Comparison of ENCODE assay signal across 14 cellular contexts in genomic region chr1:31744165-31744888, GRCh38. TPM values are rescaled to one million over a fixed set of nuclear protein-coding genes. Genes with fewer than 3 reads are reported as not detected.
DNase-seq lines count a peak whose midpoint lies in the region; ATAC-seq, FAIRE-seq and TF ChIP-seq lines count a peak whose summit lies in the region.
"Had no signal": no experiment of that assay in that cellular context is flagged by ENCODE, and none has a peak within 500 bp of the region (broad histone marks: within the 10 kb centered on the region; RNA-seq: fewer than 3 reads in every experiment).

No MANE protein-coding gene starts in this region.

- intact Hi-C loops in pancreas (cut with DNase I), result no loop called here

- TF ChIP-seq POLR2A in GM12891 (IDR thresholded peaks at IDR 0.05; ENCODE audit: low read depth, low read length), result no peak

- ATAC-seq in GM21367 (IDR thresholded peaks at IDR 0.05; ENCODE audit: unreplicated experiment) (peak; percentile 44), HG03442 (IDR thresholded peaks at IDR 0.05; ENCODE audit: unreplicated experiment) (peak; percentile 53), GM18858 (IDR thresholded peaks at IDR 0.05; ENCODE audit: unreplicated experiment) (no peak), pancreas (no peak), GM23338 (no peak)
- ATAC-seq: gastroesophageal sphincter, left cardiac atrium had no signal

- no peaks in the 10 kb centered on the region for H3F3A ChIP-seq in GM23338 (replicated peaks; ENCODE audit: low read depth)

- H3K9me3 Mint-ChIP-seq in glutamatergic neuron (ENCODE audit: unreplicated experiment), result peaks cover 7% of the 10 kb centered on the region
- no peaks in the 10 kb centered on the region for H3K9me3 Mint-ChIP-seq in GM23338
- H3K9me3 Mint-ChIP-seq: nephron had no signal

- no peaks in the 10 kb centered on the region for H3K9me2 ChIP-seq in GM23338 (ENCODE audit: insufficient read depth)

- H3K36me3 ChIP-seq in pancreas (no peaks in the 10 kb centered on the region), GM23338 (ENCODE audit: insufficient read depth) (no peaks in the 10 kb centered on the region)
- H3K36me3 ChIP-seq: gastroesophageal sphincter had no signal

- no peaks in the 10 kb centered on the region for H3K79me2 ChIP-seq in GM23338 (replicated peaks; ENCODE audit: insufficient read depth)

- peak; percentile 83 for DNase-seq in GM12891 (ENCODE audit: insufficient read length, low spot score)
- DNase-seq in glutamatergic neuron, result no peak
- no peak for DNase-seq in pancreas
- no peak for DNase-seq in D341Med (ENCODE audit: low spot score)
- no peak for DNase-seq in GM23338 (ENCODE audit: low spot score)
- DNase-seq: amygdala, GDM1, left cardiac atrium, Right ventricle myocardium superior had no signal

- H3K27ac ChIP-seq in pancreas (no peak overlapping the region), GM23338 (ENCODE audit: low read depth) (no peak overlapping the region)
- H3K27ac ChIP-seq: gastroesophageal sphincter had no signal

- H2AFZ ChIP-seq in GM23338, result no peak overlapping the region

- FAIRE-seq in GM12891 (lab: Jason Lieb, UNC) (peak; percentile 97), pancreas (lab: Jason Lieb, UNC) (no peak)

- no peak overlapping the region for H3K4me3 Mint-ChIP-seq in glutamatergic neuron (ENCODE audit: unreplicated experiment)
- H3K4me3 Mint-ChIP-seq in GM23338, result no peak overlapping the region
- H3K4me3 Mint-ChIP-seq: nephron had no signal

- no peaks in the 10 kb centered on the region for H3K36me3 Mint-ChIP-seq in glutamatergic neuron (ENCODE audit: unreplicated experiment)
- H3K36me3 Mint-ChIP-seq in GM23338 (ENCODE audit: low read depth), result no peaks in the 10 kb centered on the region; the same call in 2 of the 3 replicates

- H3K27me3 Mint-ChIP-seq in glutamatergic neuron (ENCODE audit: unreplicated experiment), result peaks cover 21% of the 10 kb centered on the region
- H3K27me3 Mint-ChIP-seq in GM23338 (ENCODE audit: insufficient read depth, low read depth, poor library complexity), result peaks cover 10% of the 10 kb centered on the region

- no peaks in the 10 kb centered on the region for H3K4me1 ChIP-seq in pancreas
- peaks cover 14% of the 10 kb centered on the region for H3K4me1 ChIP-seq in GM23338 (ENCODE audit: insufficient read depth)

- H3K27ac Mint-ChIP-seq in glutamatergic neuron (ENCODE audit: unreplicated experiment) (peak overlapping the region; percentile 43), GM23338 (no peak overlapping the region)
- H3K27ac Mint-ChIP-seq: nephron had no signal

- H3K9me3 ChIP-seq in pancreas, result no peaks in the 10 kb centered on the region
- H3K9me3 ChIP-seq: gastroesophageal sphincter had no signal

- H3K4me3 ChIP-seq in pancreas, result no peak overlapping the region
- no peak overlapping the region for H3K4me3 ChIP-seq in GM23338
- H3K4me3 ChIP-seq: gastroesophageal sphincter had no signal

- no peak for TF ChIP-seq CTCF in glutamatergic neuron (IDR thresholded peaks at IDR 0.05; ENCODE audit: partially characterized antibody, unreplicated experiment)
- no peak for TF ChIP-seq CTCF in pancreas (IDR thresholded peaks at IDR 0.05)
- no peak for TF ChIP-seq CTCF in GM23338 (conservative IDR thresholded peaks at IDR 0.05; ENCODE audit: low read depth in 2 of 2)

- no peak overlapping the region for H3K4me2 ChIP-seq in GM23338

- H3K27me3 ChIP-seq in pancreas (no peaks in the 10 kb centered on the region), GM23338 (ENCODE audit: insufficient read depth) (no peaks in the 10 kb centered on the region)
- H3K27me3 ChIP-seq: gastroesophageal sphincter had no signal

- H3K4me1 Mint-ChIP-seq in glutamatergic neuron (ENCODE audit: low read depth, unreplicated experiment) (peaks cover 29% of the 10 kb centered on the region), GM23338 (peaks cover 38% of the 10 kb centered on the region)

- H4K20me1 ChIP-seq in GM23338 (replicated peaks; ENCODE audit: insufficient read depth), result no peaks in the 10 kb centered on the region

- 88 to 94% methylated on average over 28 of the region's 28 CpGs for WGBS in pancreas, 2 donors

TF ChIP-seq in GM12891, 5 proteins besides CTCF, POLR2A, EP300 and RAD21:
- TF ChIP-seq SPI1 (IDR thresholded peaks at IDR 0.05; ENCODE audit: low read depth, low read length), result peak; percentile 91
- no peak for TF ChIP-seq PAX5 (IDR thresholded peaks at IDR 0.05; ENCODE audit: insufficient read depth, low read length, severe bottlenecking)
- TF ChIP-seq TAF1 (IDR thresholded peaks at IDR 0.05; ENCODE audit: low read depth, low read length), result no peak
- TF ChIP-seq POLR2AphosphoS5 (IDR thresholded peaks at IDR 0.05; ENCODE audit: low read depth, low read length), result no peak
- TF ChIP-seq POU2F2 (IDR thresholded peaks at IDR 0.05; ENCODE audit: low read depth, low read length), result peak; percentile 32; the same call in 1 of the 2 replicates
TF ChIP-seq in GM12891: peak in this region for 2.

TF ChIP-seq in GM23338, 12 proteins besides CTCF, POLR2A, EP300 and RAD21 (continues in another document):
- no peak for TF ChIP-seq REST (IDR thresholded peaks at IDR 0.05; ENCODE audit: unreplicated experiment)
- TF ChIP-seq EZH2 (IDR thresholded peaks at IDR 0.05; ENCODE audit: low read depth, unreplicated experiment), result no peak
- no peak for TF ChIP-seq ZNF114 (CRISPR knock-in tag; IDR thresholded peaks at IDR 0.05)
- no peak for TF ChIP-seq ETS1 (IDR thresholded peaks at IDR 0.05)

RNA-seq across cellular contexts. Expression of gene ADGRB2, which starts 19.8 kb away (rescaled TPM):
- 1.6 TPM for polyA plus RNA-seq in GM12891 (2012; ENCODE audit: low read depth, missing spikeins)
- 15.8 TPM for total RNA-seq in glutamatergic neuron (ENCODE audit: unreplicated experiment)
- total RNA-seq in pancreas, result 1 to 10 TPM in 1 of 6 donors, under 1 TPM in 5; 0.12 to 1.3 (median 0.43) TPM
- under 1 TPM; 0.23 to 0.49 TPM for polyA plus RNA-seq in pancreas
- 20.9 and 27.8 TPM in 2 replicates for total RNA-seq in GM23338 (2014; rRNA removed; shearing (Covaris generic))
- 7.9 and 8.0 TPM in 2 replicates for polyA plus RNA-seq in GM23338 (2016; fragmentation: Nextera tagmentation; extraction: Ambion mirVana)

RNA-seq across cellular contexts. Expression of gene COL16A1, which starts 40.5 kb away (rescaled TPM):
- 3.4 TPM for polyA plus RNA-seq in GM12891 (2012; ENCODE audit: low read depth, missing spikeins)
- total RNA-seq in glutamatergic neuron (ENCODE audit: unreplicated experiment) (52.2 TPM), pancreas (10 to 100 TPM in 3 of 6 donors, 1 to 10 TPM in 3; 3.3 to 26.7 (median 8.0) TPM)
- polyA plus RNA-seq in pancreas (10 to 100 TPM; 15.1 to 19.3 TPM), GM23338 (2016; fragmentation: Nextera tagmentation; extraction: Ambion mirVana) (3.4 and 4.2 TPM in 2 replicates)
- total RNA-seq in GM23338 (2014; rRNA removed; shearing (Covaris generic)), result 13.2 and 15.7 TPM in 2 replicates

Comparison
In these comparisons a context has a peak if more than half of its experiments do, and no peak if none do; other contexts are left out.
1. ATAC-seq: peak in GM21367 (single experiment) and HG03442 (single experiment); none in GM18858 (single experiment), pancreas (0 of 4) and GM23338 (single experiment).